25 cellular contexts compared by ENCODE assay signal in genomic region chr9:134213508-134214394, GRCh38. TPM values are rescaled to one million over a fixed set of nuclear protein-coding genes. Genes with fewer than 3 reads are reported as not detected.
DNase-seq lines count a peak whose midpoint lies in the region; ATAC-seq and TF ChIP-seq lines count a peak whose summit lies in the region.
"Had no signal": no experiment of that assay in that cellular context is flagged by ENCODE, and none has a peak within 500 bp of the region (broad histone marks: within the 10 kb centered on the region; RNA-seq: fewer than 3 reads in every experiment).

No MANE protein-coding gene starts in this region.

- DNase-seq in SK-N-SH (peak; percentile 41), neural crest cell (ENCODE audit: low read depth, low spot score) (peak; percentile 31), tibial nerve (ENCODE audit: low spot score in 2 of 2) (no peak), DMS53 treated with DMSO at 0.1 percent for 48 hours (lab: John Stamatoyannopoulos, UW; ENCODE audit: unreplicated experiment) (no peak), NCI-H1694 (lab: John Stamatoyannopoulos, UW) (no peak)
- DNase-seq in activated CD8-positive, alpha-beta memory T cell treated with anti-CD3 and anti-CD28 coated beads, Interleukin-2, amount 50 U/mL, for 48 hours, result no peak
- DNase-seq: 8988T; Caco-2; effector CD8-positive, alpha-beta T cell; left colon; NCI-H2171 treated with DMSO at 0.1 percent for 48 hours; NCI-H774; occipital lobe; PC-9; stimulated activated CD4-positive, alpha-beta T cell treated with anti-CD3 and anti-CD28 coated beads, Interleukin-4, amount 100 ng/mL, for 1 hour; stimulated activated naive CD8-positive, alpha-beta T cell treated with anti-CD3 and anti-CD28 coated beads, Interleukin-15, amount 100 ng/mL, for 72 hours had no signal

- no peaks in the 10 kb centered on the region for H4K20me1 ChIP-seq in SK-N-SH (ENCODE audit: insufficient read depth)

- TF ChIP-seq EP300 in SK-N-SH (IDR thresholded peaks at IDR 0.05; ENCODE audit: borderline replicate concordance in 1 of 2, low read depth in 1 of 2, low read length in 1 of 2) (no peak), tibial nerve (IDR thresholded peaks at IDR 0.05) (no peak)

- H2AFZ ChIP-seq in SK-N-SH (ENCODE audit: low read depth), result no peak overlapping the region
- H2AFZ ChIP-seq: PC-9 had no signal

- no peaks in the 10 kb centered on the region for H3K79me2 ChIP-seq in SK-N-SH (ENCODE audit: insufficient read depth)

- ATAC-seq in SK-N-SH treated with all-trans-retinoic acid at 6 μM for 48 hours, result no peak
- ATAC-seq: left colon had no signal

- H3K9ac ChIP-seq in SK-N-SH, result no peak overlapping the region
- H3K9ac ChIP-seq in duodenal mucosa (ENCODE audit: low read depth in 1 of 2, low read length in 2 of 2), result no peak overlapping the region

- 67% methylated on average over 7 of the region's 12 CpGs for WGBS in SK-N-SH (ENCODE audit: low lambda C conversion rate)
- 60 to 75% methylated on average over 11 to 12 of the region's 12 CpGs for WGBS in tibial nerve, 2 donors

- CTCF ChIA-PET in SK-N-SH (lab: Yijun Ruan, JAX), result interaction anchor here (1.5 to 1.7 kb wide), 3 partner anchors 38 to 229 kb away, joined by 3 to 7 read pairs (median 7); no protein-coding TSS in a partner anchor

- no peaks in the 10 kb centered on the region for H3K27me3 Mint-ChIP-seq in neural crest cell (ENCODE audit: low read depth)
- H3K27me3 Mint-ChIP-seq: activated T-helper 17 cell treated with anti-CD3 and anti-CD28 coated beads, Interleukin-2, amount 50 U/mL, for 72 hours; stimulated activated naive CD8-positive, alpha-beta T cell treated with anti-CD3 and anti-CD28 coated beads, Interleukin-15, amount 100 ng/mL, for 72 hours had no signal

- TF ChIP-seq CTCF in SK-N-SH (IDR thresholded peaks at IDR 0.05) (no peak), neural crest cell (conservative IDR thresholded peaks at IDR 0.05) (no peak), tibial nerve (IDR thresholded peaks at IDR 0.05) (no peak)

- H3K36me3 ChIP-seq in SK-N-SH (replicated peaks in 1 of 2; ENCODE audit: control insufficient read depth in 1 of 2, insufficient read depth in 2 of 2, low read length in 1 of 2) (no peaks in the 10 kb centered on the region), duodenal mucosa (ENCODE audit: control insufficient read depth in 1 of 2, insufficient read depth in 2 of 2, low read length in 2 of 2) (no peaks in the 10 kb centered on the region), tibial nerve (no peaks in the 10 kb centered on the region)
- H3K36me3 ChIP-seq: cardiac muscle cell, esophagus muscularis mucosa, HAP-1, uterus had no signal

- no peak overlapping the region for H3K4me2 ChIP-seq in SK-N-SH
- H3K4me2 ChIP-seq: PC-9 had no signal

- H3K4me3 Mint-ChIP-seq in neural crest cell, result peak overlapping the region; percentile 51
- H3K4me3 Mint-ChIP-seq: activated T-helper 17 cell treated with anti-CD3 and anti-CD28 coated beads, Interleukin-2, amount 50 U/mL, for 72 hours; stimulated activated naive CD8-positive, alpha-beta T cell treated with anti-CD3 and anti-CD28 coated beads, Interleukin-15, amount 100 ng/mL, for 72 hours had no signal

- H3K9me3 ChIP-seq in SK-N-SH, result no peaks in the 10 kb centered on the region
- H3K9me3 ChIP-seq in duodenal mucosa (ENCODE audit: control insufficient read depth in 1 of 2, low read length in 2 of 2), result peaks cover 4 to 5% of the 10 kb centered on the region in 2 donors
- no peaks in the 10 kb centered on the region for H3K9me3 ChIP-seq in tibial nerve
- H3K9me3 ChIP-seq: HAP-1, uterus had no signal

- no peak for TF ChIP-seq POLR2A in tibial nerve (IDR thresholded peaks at IDR 0.05)

- peaks cover 3% of the 10 kb centered on the region for H3K9me3 Mint-ChIP-seq in neural crest cell
- H3K9me3 Mint-ChIP-seq: activated T-helper 17 cell treated with anti-CD3 and anti-CD28 coated beads, Interleukin-2, amount 50 U/mL, for 72 hours had no signal

- H3K27ac Mint-ChIP-seq in neural crest cell (ENCODE audit: unreplicated experiment), result peak overlapping the region; percentile 97
- H3K27ac Mint-ChIP-seq: activated T-helper 17 cell treated with anti-CD3 and anti-CD28 coated beads, Interleukin-2, amount 50 U/mL, for 72 hours had no signal

- POLR2A ChIA-PET in SK-N-SH (lab: Yijun Ruan, JAX), result no interaction called here

- H3K27ac ChIP-seq in SK-N-SH (ENCODE audit: low read depth in 2 of 2, low read length in 1 of 2) (no peak overlapping the region), duodenal mucosa (ENCODE audit: low read depth, low read length) (peak overlapping the region; percentile 20), tibial nerve (peak overlapping the region in 3 of 4 donors; percentile 60 to 91 (median 86))
- H3K27ac ChIP-seq: cardiac muscle cell, PC-9, uterus had no signal

- H3K36me3 Mint-ChIP-seq in neural crest cell (ENCODE audit: low read depth), result no peaks in the 10 kb centered on the region

- H3K9me2 ChIP-seq in SK-N-SH, result no peaks in the 10 kb centered on the region

- peaks cover 41% of the 10 kb centered on the region for H3K4me1 Mint-ChIP-seq in neural crest cell
- H3K4me1 Mint-ChIP-seq: activated T-helper 17 cell treated with anti-CD3 and anti-CD28 coated beads, Interleukin-2, amount 50 U/mL, for 72 hours had no signal

- H3K4me1 ChIP-seq in SK-N-SH (ENCODE audit: control insufficient read depth in 1 of 2, insufficient read depth in 2 of 2, low read depth in 1 of 2, low read length in 1 of 2) (peaks cover 0 to 25% of the 10 kb centered on the region in 2 experiments; a peak in 1 of 4 replicates), duodenal mucosa (ENCODE audit: control insufficient read depth in 1 of 2, insufficient read depth in 2 of 2, low read length in 2 of 2) (peaks cover 0 to 8% of the 10 kb centered on the region in 2 donors), tibial nerve (peaks cover 0 to 47% (median 19%) of the 10 kb centered on the region in 4 donors)
- H3K4me1 ChIP-seq: Caco-2, HAP-1, uterus had no signal

- H3K27me3 ChIP-seq in SK-N-SH (ENCODE audit: insufficient read depth) (no peaks in the 10 kb centered on the region), duodenal mucosa (ENCODE audit: control insufficient read depth in 1 of 2, insufficient read depth in 2 of 2, low read length in 2 of 2) (no peaks in the 10 kb centered on the region), tibial nerve (no peaks in the 10 kb centered on the region)
- H3K27me3 ChIP-seq: cardiac muscle cell, esophagus muscularis mucosa, uterus had no signal

- no peaks in the 10 kb centered on the region for H3F3A ChIP-seq in SK-N-SH (replicated peaks; ENCODE audit: insufficient read depth)

- no peak for TF ChIP-seq RAD21 in SK-N-SH (IDR thresholded peaks at IDR 0.05; ENCODE audit: low read length)

- no peak overlapping the region for H3K4me3 ChIP-seq in SK-N-SH (ENCODE audit: low read depth in 2 of 2, low read length in 1 of 2)
- no peak overlapping the region for H3K4me3 ChIP-seq in duodenal mucosa (ENCODE audit: low read depth in 1 of 2, low read length in 2 of 2)
- H3K4me3 ChIP-seq in tibial nerve, result no peak overlapping the region
- H3K4me3 ChIP-seq: cardiac muscle cell, esophagus muscularis mucosa, HAP-1, PC-9, uterus had no signal

TF ChIP-seq in SK-N-SH, 30 proteins besides CTCF, POLR2A, EP300 and RAD21 (continues in another document):
- TF ChIP-seq RXRA (IDR thresholded peaks at IDR 0.05; ENCODE audit: borderline replicate concordance, low read depth) (no peak), ZBTB33 (IDR thresholded peaks at IDR 0.05; ENCODE audit: borderline replicate concordance, low read depth) (no peak), CHD2 (IDR thresholded peaks at IDR 0.05; ENCODE audit: low read length, partially characterized antibody) (no peak), FOSL2 (IDR thresholded peaks at IDR 0.05; ENCODE audit: borderline replicate concordance, low read depth) (no peak), NRF1 (IDR thresholded peaks at IDR 0.05; ENCODE audit: low read depth, low read length) (no peak)

TF ChIP-seq in SK-N-SH treated with all-trans-retinoic acid at 6 μM for 48 hours, 23 proteins besides CTCF, POLR2A, EP300 and RAD21 (continues in another document):
- TF ChIP-seq ZFP3 (CRISPR knock-in tag; IDR thresholded peaks at IDR 0.05) (no peak), SNAI2 (CRISPR knock-in tag; IDR thresholded peaks at IDR 0.05) (no peak), TCF4 (CRISPR knock-in tag; IDR thresholded peaks at IDR 0.05; ENCODE audit: borderline replicate concordance) (no peak), ZC3H10 (CRISPR knock-in tag; IDR thresholded peaks at IDR 0.05) (no peak), BACH2 (CRISPR knock-in tag; IDR thresholded peaks at IDR 0.05; ENCODE audit: borderline replicate concordance) (no peak), PATZ1 (CRISPR knock-in tag; IDR thresholded peaks at IDR 0.05; ENCODE audit: borderline replicate concordance) (no peak), CSRNP3 (CRISPR knock-in tag; IDR thresholded peaks at IDR 0.05) (no peak), ZNF8 (CRISPR knock-in tag; IDR thresholded peaks at IDR 0.05) (no peak)

RNA-seq across cellular contexts. Expression of gene RNU6ATAC, which starts 49.4 kb away (rescaled TPM):
- polyA plus RNA-seq in SK-N-SH (2012; rRNA removed), result not detected in 2 replicates
- polyA plus RNA-seq in SK-N-SH (2012; cell fraction: cytosol; rRNA removed), result not detected in 2 replicates
- polyA plus RNA-seq in SK-N-SH (2012; cell fraction: nucleus; rRNA removed), result not detected in 2 replicates
- total RNA-seq in neural crest cell (71.3 and 108 TPM in 2 replicates), tibial nerve (not detected)
- total RNA-seq: cardiac muscle cell, occipital lobe, SK-MEL-5, skeletal muscle tissue had no signal
- polyA plus RNA-seq: cardiac muscle cell had no signal

Comparison
In these comparisons a context has a peak if more than half of its experiments do, and no peak if none do; other contexts are left out.
1. DNase-seq: peak in SK-N-SH (single experiment) and neural crest cell (single experiment); none in tibial nerve (0 of 2), DMS53 treated with DMSO at 0.1 percent for 48 hours (single experiment), NCI-H1694 (single experiment) and activated CD8-positive, alpha-beta memory T cell treated with anti-CD3 and anti-CD28 coated beads, Interleukin-2, amount 50 U/mL, for 48 hours (single experiment).
2. H3K27ac ChIP-seq: peak in duodenal mucosa (single experiment) and tibial nerve (3 of 4); none in SK-N-SH (0 of 2).
3. RNA of gene RNU6ATAC, which starts 49.4 kb away (total RNA-seq): 71.3 to 108 TPM in neural crest cell; not detected in tibial nerve; every median in the first group is over 10 times any median in the second.